In genomic region chrX:107025538-107025937, GRCh38 we compare ENCODE assay signal across 8 cellular contexts. TPM values are rescaled to one million over a fixed set of nuclear protein-coding genes. Genes with fewer than 3 reads are reported as not detected.
DNase-seq lines count a peak whose midpoint lies in the region; ATAC-seq and TF ChIP-seq lines count a peak whose summit lies in the region.

No MANE protein-coding gene starts in this region.

- peak; percentile 9 for DNase-seq in NCI-H2196 (lab: John Stamatoyannopoulos, UW; ENCODE audit: unreplicated experiment)
- no peak for DNase-seq in NCI-H2196 treated with DMSO at 0.1 percent for 48 hours (lab: John Stamatoyannopoulos, UW; ENCODE audit: unreplicated experiment)
- peak; percentile 7 to 64 (median 13) for DNase-seq in NCI-H1417 (lab: John Stamatoyannopoulos, UW)
- peak in 1 of 4 donors; percentile 7 for DNase-seq in body of pancreas
- DNase-seq in occipital lobe (lab: John Stamatoyannopoulos, UW) = no peak

- H3K36me3 ChIP-seq in body of pancreas (replicated peaks in 1 of 2; ENCODE audit: insufficient read depth in 1 of 2, low read depth in 2 of 2) (no peaks in the 10 kb centered on the region), liver (ENCODE audit: control insufficient read depth in 4 of 4, insufficient read depth in 3 of 4, low read depth in 1 of 4, low read length in 3 of 4) (no peaks in the 10 kb centered on the region)

- TF ChIP-seq CTCF in body of pancreas (IDR thresholded peaks at IDR 0.05) = peak; percentile 11 to 65 (median 51)
- TF ChIP-seq CTCF in liver (IDR thresholded peaks at IDR 0.05; ENCODE audit: low read depth, low read length, missing input control) = peak; percentile 48

- H3K9me3 ChIP-seq in body of pancreas (no peaks in the 10 kb centered on the region), liver (ENCODE audit: control insufficient read depth in 4 of 4, low read length in 3 of 4) (no peaks in the 10 kb centered on the region)

- WGBS in body of pancreas, 2 donors = 0 to 16% methylated on average over 2 of the region's 2 CpGs
- 18% methylated on average over 2 of the region's 2 CpGs for WGBS in liver

- no peak for TF ChIP-seq POLR2A in body of pancreas (IDR thresholded peaks at IDR 0.05)

- H3K4me3 ChIP-seq in body of pancreas (no peak overlapping the region), liver (ENCODE audit: low read depth in 1 of 3, low read length in 3 of 3) (no peak overlapping the region)

- H3K27ac ChIP-seq in body of pancreas (no peak overlapping the region), liver (ENCODE audit: low read depth in 1 of 2, low read length in 2 of 2) (no peak overlapping the region)

- no peak for ATAC-seq in body of pancreas
- ATAC-seq in HG02642 (IDR thresholded peaks at IDR 0.05; ENCODE audit: poor library complexity, unreplicated experiment) = no peak
- ATAC-seq in HG02763 (IDR thresholded peaks at IDR 0.05; ENCODE audit: unreplicated experiment) = no peak

- peak; percentile 80 to 89 for TF ChIP-seq RAD21 in liver (IDR thresholded peaks at IDR 0.05)

- H3K27me3 ChIP-seq in body of pancreas (no peaks in the 10 kb centered on the region), liver (ENCODE audit: control insufficient read depth in 4 of 4, insufficient read depth in 4 of 4, low read length in 3 of 4) (no peaks in the 10 kb centered on the region)

- no peak overlapping the region for H3K9ac ChIP-seq in liver (ENCODE audit: low read depth in 1 of 2, low read length in 2 of 2)

- no peaks in the 10 kb centered on the region for H3K4me1 ChIP-seq in body of pancreas
- no peaks in the 10 kb centered on the region for H3K4me1 ChIP-seq in liver (ENCODE audit: control insufficient read depth in 4 of 4, insufficient read depth in 4 of 4, low read length in 3 of 4)

- intact Hi-C loops in body of pancreas (cut with DNase I) = no loop called here

TF ChIP-seq in liver, 16 proteins besides CTCF, POLR2A, EP300 and RAD21:
- TF ChIP-seq REST (IDR thresholded peaks at IDR 0.05) (no peak), HNF4G (IDR thresholded peaks at IDR 0.05) (no peak), FOXA2 (IDR thresholded peaks at IDR 0.05) (no peak), ZBTB33 (IDR thresholded peaks at IDR 0.05) (no peak), GABPA (IDR thresholded peaks at IDR 0.05 in 1 of 2, conservative IDR thresholded peaks at IDR 0.05 in 1 of 2) (no peak), ATF3 (IDR thresholded peaks at IDR 0.05) (no peak), JUND (IDR thresholded peaks at IDR 0.05) (no peak), SP1 (IDR thresholded peaks at IDR 0.05) (no peak), HNF4A (conservative IDR thresholded peaks at IDR 0.05) (no peak), TAF1 (conservative IDR thresholded peaks at IDR 0.05) (no peak), FOXA1 (IDR thresholded peaks at IDR 0.05) (no peak), EGR1 (IDR thresholded peaks at IDR 0.05; ENCODE audit: low read depth in 2 of 2) (no peak), RXRA (IDR thresholded peaks at IDR 0.05) (no peak)

RNA-seq across cellular contexts. Expression of gene MORC4, which starts 25.5 kb away (rescaled TPM):
- 10 to 100 TPM in 1 of 2 donors, 1 to 10 TPM in 1; 6.9 to 15.6 TPM for total RNA-seq in body of pancreas
- total RNA-seq in liver = 10 to 100 TPM in 1 of 2 donors, 1 to 10 TPM in 1; 5.8 to 11.0 TPM
- 10 to 100 TPM in 1 of 2 donors, 1 to 10 TPM in 1; 6.7 to 10.1 TPM for polyA plus RNA-seq in liver
- 6.6 TPM for total RNA-seq in occipital lobe

Comparison
In these comparisons a context has a peak if more than half of its experiments do, and no peak if none do; other contexts are left out.
1. DNase-seq: peak in NCI-H2196 (single experiment) and NCI-H1417 (3 of 3); none in NCI-H2196 treated with DMSO at 0.1 percent for 48 hours (single experiment) and occipital lobe (single experiment).